19 cellular contexts compared by ENCODE assay signal in genomic region chr15:38666865-38667264, GRCh38.
DNase-seq lines count a peak whose midpoint lies in the region; ATAC-seq and TF ChIP-seq lines count a peak whose summit lies in the region.
"Had no signal": no experiment of that assay in that cellular context is flagged by ENCODE, and none has a peak within 500 bp of the region (broad histone marks: within the 10 kb centered on the region; RNA-seq: fewer than 3 reads in every experiment).

No MANE protein-coding gene starts in this region.

- no peaks in the 10 kb centered on the region for H3K27me3 ChIP-seq in OCI-LY1 (ENCODE audit: insufficient read depth, low read length)
- no peaks in the 10 kb centered on the region for H3K27me3 ChIP-seq in upper lobe of right lung
- H3K27me3 ChIP-seq: left lung had no signal

- peaks cover 43% of the 10 kb centered on the region for H3K4me1 ChIP-seq in OCI-LY1 (ENCODE audit: insufficient read depth, low read length, severe bottlenecking)
- no peaks in the 10 kb centered on the region for H3K4me1 ChIP-seq in upper lobe of right lung
- H3K4me1 ChIP-seq: left lung had no signal

- H3K9me3 Mint-ChIP-seq in activated naive CD4-positive, alpha-beta T cell treated with anti-CD3 and anti-CD28 coated beads, Interleukin-2, amount 50 U/mL, for 24 hours: no peaks in the 10 kb centered on the region
- peaks cover 12 to 15% of the 10 kb centered on the region in 2 donors for H3K9me3 Mint-ChIP-seq in activated naive CD4-positive, alpha-beta T cell treated with anti-CD3 and anti-CD28 coated beads, Interleukin-2, amount 50 U/mL, for 72 hours
- peaks cover 4% of the 10 kb centered on the region for H3K9me3 Mint-ChIP-seq in activated naive CD8-positive, alpha-beta T cell treated with anti-CD3 and anti-CD28 coated beads for 36 hours
- H3K9me3 Mint-ChIP-seq: endodermal cell, GM23338 had no signal

- peak overlapping the region; percentile 40 for H3K4me3 Mint-ChIP-seq in activated naive CD4-positive, alpha-beta T cell treated with anti-CD3 and anti-CD28 coated beads, Interleukin-2, amount 50 U/mL, for 24 hours
- H3K4me3 Mint-ChIP-seq in activated naive CD8-positive, alpha-beta T cell treated with anti-CD3 and anti-CD28 coated beads for 36 hours: no peak overlapping the region
- H3K4me3 Mint-ChIP-seq: endodermal cell, GM23338 had no signal

- no peaks in the 10 kb centered on the region for H3K79me2 ChIP-seq in OCI-LY1 (ENCODE audit: insufficient read depth, low read length)

- peak overlapping the region; percentile 53 for H3K27ac Mint-ChIP-seq in activated naive CD4-positive, alpha-beta T cell treated with anti-CD3 and anti-CD28 coated beads, Interleukin-2, amount 50 U/mL, for 24 hours
- H3K27ac Mint-ChIP-seq in activated naive CD4-positive, alpha-beta T cell treated with anti-CD3 and anti-CD28 coated beads, Interleukin-2, amount 50 U/mL, for 72 hours: peak overlapping the region in 1 of 2 donors; percentile 54
- H3K27ac Mint-ChIP-seq in activated naive CD8-positive, alpha-beta T cell treated with anti-CD3 and anti-CD28 coated beads for 36 hours: peak overlapping the region; percentile 72
- H3K27ac Mint-ChIP-seq: GM23338 had no signal

- no peaks in the 10 kb centered on the region for H4K20me1 ChIP-seq in OCI-LY1 (ENCODE audit: insufficient read depth, low read length)

- intact Hi-C loops in upper lobe of right lung (cut with DNase I): no loop called here

- no peak overlapping the region for H3K9ac ChIP-seq in OCI-LY1 (ENCODE audit: low read length)

- H3K36me3 Mint-ChIP-seq in activated naive CD4-positive, alpha-beta T cell treated with anti-CD3 and anti-CD28 coated beads, Interleukin-2, amount 50 U/mL, for 24 hours: no peaks in the 10 kb centered on the region
- H3K36me3 Mint-ChIP-seq in activated naive CD4-positive, alpha-beta T cell treated with anti-CD3 and anti-CD28 coated beads, Interleukin-2, amount 50 U/mL, for 72 hours: peaks cover 15 to 16% of the 10 kb centered on the region in 2 donors
- peaks cover 16% of the 10 kb centered on the region for H3K36me3 Mint-ChIP-seq in activated naive CD8-positive, alpha-beta T cell treated with anti-CD3 and anti-CD28 coated beads for 36 hours

- ATAC-seq in activated naive CD4-positive, alpha-beta T cell treated with anti-CD3 and anti-CD28 coated beads, Interleukin-2, amount 50 U/mL, for 72 hours: no peak
- peak; percentile 53 for ATAC-seq in upper lobe of right lung
- ATAC-seq in GM21515 (IDR thresholded peaks at IDR 0.05; ENCODE audit: unreplicated experiment): no peak
- ATAC-seq: GM23338, left lung had no signal

- no peak for TF ChIP-seq CTCF in OCI-LY1 (IDR thresholded peaks at IDR 0.05; ENCODE audit: low read length)
- TF ChIP-seq CTCF in upper lobe of right lung (IDR thresholded peaks at IDR 0.05): no peak

- H2AFZ ChIP-seq in OCI-LY1 (ENCODE audit: low read length): peak overlapping the region; percentile 32; the same call in 1 of the 2 replicates

- no peaks in the 10 kb centered on the region for H3K27me3 Mint-ChIP-seq in activated naive CD4-positive, alpha-beta T cell treated with anti-CD3 and anti-CD28 coated beads, Interleukin-2, amount 50 U/mL, for 24 hours
- no peaks in the 10 kb centered on the region for H3K27me3 Mint-ChIP-seq in activated naive CD8-positive, alpha-beta T cell treated with anti-CD3 and anti-CD28 coated beads for 36 hours

- no peaks in the 10 kb centered on the region for H3F3A ChIP-seq in OCI-LY1 (ENCODE audit: insufficient read depth, low read length)

- H3K36me3 ChIP-seq in OCI-LY1 (ENCODE audit: insufficient read depth, low read length) (no peaks in the 10 kb centered on the region), upper lobe of right lung (no peaks in the 10 kb centered on the region)
- H3K36me3 ChIP-seq: left lung, thoracic aorta had no signal

- no peak for DNase-seq in activated naive CD4-positive, alpha-beta T cell treated with anti-CD3 and anti-CD28 coated beads, Interleukin-2, amount 50 U/mL, for 72 hours (ENCODE audit: low spot score in 2 of 2)
- DNase-seq in activated naive CD8-positive, alpha-beta T cell treated with anti-CD3 and anti-CD28 coated beads for 36 hours: no peak
- no peak for DNase-seq in upper lobe of right lung
- DNase-seq in NCI-H2107 (lab: John Stamatoyannopoulos, UW): no peak
- no peak for DNase-seq in stimulated activated CD4-positive, alpha-beta T cell treated with anti-CD3 and anti-CD28 coated beads, Interleukin-4, amount 100 ng/mL, for 1 hour
- DNase-seq: activated naive CD4-positive, alpha-beta T cell treated with Interleukin-2 at 50 U/mL for 16 hours; endodermal cell; glutamatergic neuron; left lung; NCI-H2029 treated with DMSO at 0.1 percent for 48 hours; NCI-H510A treated with DMSO at 0.1 percent for 48 hours; OCI-M1; Right ventricle myocardium superior; stimulated activated CD8-positive, alpha-beta memory T cell treated with anti-CD3 and anti-CD28 coated beads, Interleukin-4, amount 100 ng/mL, for 48 hours had no signal

- no peak overlapping the region for H3K27ac ChIP-seq in OCI-LY1 (ENCODE audit: low read depth, low read length, poor library complexity, severe bottlenecking)
- H3K27ac ChIP-seq in upper lobe of right lung: no peak overlapping the region
- H3K27ac ChIP-seq: left lung, thoracic aorta had no signal

- H3K4me2 ChIP-seq in OCI-LY1 (ENCODE audit: low read length): no peak overlapping the region
- H3K4me2 ChIP-seq: GM23338 had no signal

- H3K9me3 ChIP-seq in OCI-LY1 (ENCODE audit: low read length) (no peaks in the 10 kb centered on the region), upper lobe of right lung (no peaks in the 10 kb centered on the region)
- H3K9me3 ChIP-seq: left lung, thoracic aorta had no signal

- H3K4me1 Mint-ChIP-seq in activated naive CD4-positive, alpha-beta T cell treated with anti-CD3 and anti-CD28 coated beads, Interleukin-2, amount 50 U/mL, for 24 hours: peaks cover 91% of the 10 kb centered on the region
- H3K4me1 Mint-ChIP-seq in activated naive CD8-positive, alpha-beta T cell treated with anti-CD3 and anti-CD28 coated beads for 36 hours: peaks cover 82% of the 10 kb centered on the region
- H3K4me1 Mint-ChIP-seq: GM23338 had no signal

- H3K9me2 ChIP-seq in OCI-LY1 (ENCODE audit: low read depth, low read length): no peaks in the 10 kb centered on the region

- H3K4me3 ChIP-seq in OCI-LY1 (ENCODE audit: low read depth, low read length, poor library complexity, severe bottlenecking): no peak overlapping the region
- no peak overlapping the region for H3K4me3 ChIP-seq in upper lobe of right lung
- H3K4me3 ChIP-seq: GM23338, left lung, thoracic aorta had no signal
